Comparison of ENCODE assay signal across 8 cellular contexts in genomic region chr7:29091722-29092121, GRCh38. TPM values are rescaled to one million over a fixed set of nuclear protein-coding genes. Genes with fewer than 3 reads are reported as not detected.
DNase-seq lines count a peak whose midpoint lies in the region; ATAC-seq and TF ChIP-seq lines count a peak whose summit lies in the region.

No MANE protein-coding gene starts in this region.

- H2AFZ ChIP-seq in H9 (ENCODE audit: low read length) = no peak overlapping the region

- peaks cover 20% of the 10 kb centered on the region in 2 donors for H3K27me3 Mint-ChIP-seq in effector memory CD8-positive, alpha-beta T cell
- H3K27me3 Mint-ChIP-seq in H9 (ENCODE audit: low read depth) = no peaks in the 10 kb centered on the region; the same call in 1 of the 2 replicates

- no peak overlapping the region for H4K8ac ChIP-seq in H9 (replicated peaks; ENCODE audit: insufficient read length, low read depth, low read length)

- no peak overlapping the region for H2BK12ac ChIP-seq in H9 (ENCODE audit: insufficient read length, low read depth, low read length)

- peak overlapping the region; percentile 61 to 78 for H3K4me3 Mint-ChIP-seq in effector memory CD8-positive, alpha-beta T cell
- no peak overlapping the region for H3K4me3 Mint-ChIP-seq in H9

- no peak overlapping the region for H3K4me2 ChIP-seq in H9 (ENCODE audit: insufficient read depth, insufficient read length, low read length)

- H3K4me3 ChIP-seq in retinal pigment epithelial cell (ENCODE audit: low read length) = peak overlapping the region; percentile 28

- TF ChIP-seq CTCF in 22Rv1 (IDR thresholded peaks at IDR 0.05) (0 out of 2 replicates have a peak, but pooled peaks have one; percentile 9), retinal pigment epithelial cell (conservative IDR thresholded peaks at IDR 0.05; ENCODE audit: low read depth, low read length) (peak; percentile 17), H9 (conservative IDR thresholded peaks at IDR 0.05) (no peak; the same call in 2 of the 3 replicates)

- H3K79me2 ChIP-seq in H9 (ENCODE audit: insufficient read depth, low read length) = no peaks in the 10 kb centered on the region

- ATAC-seq in GM18861 (IDR thresholded peaks at IDR 0.05; ENCODE audit: unreplicated experiment) (peak; percentile 98), HG03571 (IDR thresholded peaks at IDR 0.05; ENCODE audit: unreplicated experiment) (peak; percentile 87)
- peak; percentile 63 for ATAC-seq in effector memory CD8-positive, alpha-beta T cell (replicated peaks)

- DNase-seq in effector memory CD8-positive, alpha-beta T cell = no peak
- DNase-seq in retinal pigment epithelial cell (ENCODE audit: low read depth) = no peak
- DNase-seq in H9 = no peak
- DNase-seq in T-helper 9 cell = no peak
- DNase-seq in CD1c-positive myeloid dendritic cell (ENCODE audit: extremely low spot score) = no peak

- H3T11ph ChIP-seq in H9 (ENCODE audit: low read length) = no peak overlapping the region

- H4K20me1 ChIP-seq in H9 (ENCODE audit: control insufficient read depth, insufficient read depth, insufficient read length) = no peaks in the 10 kb centered on the region

- no peak overlapping the region for H3K56ac ChIP-seq in H9 (ENCODE audit: insufficient read length, low read depth, low read length)

- H3K23me2 ChIP-seq in H9 (ENCODE audit: insufficient read length, low read depth, low read length, poor library complexity, severe bottlenecking) = no peaks in the 10 kb centered on the region

- H3K18ac ChIP-seq in H9 (ENCODE audit: insufficient read length, low read depth, low read length) = no peak overlapping the region

- H2BK120ac ChIP-seq in H9 (ENCODE audit: low read depth, low read length, poor library complexity, severe bottlenecking) = no peak overlapping the region

- no peaks in the 10 kb centered on the region for H3K9me3 Mint-ChIP-seq in effector memory CD8-positive, alpha-beta T cell
- H3K9me3 Mint-ChIP-seq in H9 = no peaks in the 10 kb centered on the region

- H4K91ac ChIP-seq in H9 (ENCODE audit: insufficient read length, low read depth, low read length) = no peak overlapping the region

- no peak overlapping the region for H2AK5ac ChIP-seq in H9 (ENCODE audit: insufficient read length, low read length)

- no peaks in the 10 kb centered on the region for H3K36me3 Mint-ChIP-seq in effector memory CD8-positive, alpha-beta T cell (ENCODE audit: insufficient read depth)
- H3K36me3 Mint-ChIP-seq in H9 (ENCODE audit: insufficient read depth in 1 of 3, low read depth in 3 of 3) = no peaks in the 10 kb centered on the region

- no peak overlapping the region for H2BK15ac ChIP-seq in H9 (ENCODE audit: low read depth, low read length)

- H3K27ac ChIP-seq in 22Rv1 (no peak overlapping the region), H9 (ENCODE audit: insufficient read length, low read depth, low read length) (no peak overlapping the region)

- no peak overlapping the region for H2BK20ac ChIP-seq in H9 (ENCODE audit: low read depth, low read length, poor library complexity, severe bottlenecking)

- H3K4me1 Mint-ChIP-seq in effector memory CD8-positive, alpha-beta T cell (ENCODE audit: low read depth in 2 of 2) = peaks cover 7 to 13% of the 10 kb centered on the region in 2 donors
- H3K4me1 Mint-ChIP-seq in H9 = peaks cover 12 to 20% of the 10 kb centered on the region in 2 experiments

- H3K23ac ChIP-seq in H9 (ENCODE audit: insufficient read length, low read depth, low read length) = no peak overlapping the region

- no peaks in the 10 kb centered on the region for H3K9me3 ChIP-seq in H9 (ENCODE audit: control insufficient read depth, low read depth, low read length)

- no CpG with 5 or more reads among the region's 4 CpGs for WGBS in H9 (ENCODE audit: extremely low coverage, insufficient read length, low lambda C conversion rate)

- no peaks in the 10 kb centered on the region for H3K4me1 ChIP-seq in H9 (ENCODE audit: insufficient read depth, low read length)

- H3K4ac ChIP-seq in H9 (ENCODE audit: low read depth, low read length) = no peak overlapping the region

- H3K9ac ChIP-seq in H9 (ENCODE audit: extremely low read depth, insufficient read length, low read length) = no peak overlapping the region

- H3K27ac Mint-ChIP-seq in effector memory CD8-positive, alpha-beta T cell = peak overlapping the region; percentile 67 to 96
- no peak overlapping the region; a peak in 1 of 7 replicates for H3K27ac Mint-ChIP-seq in H9

- H3K14ac ChIP-seq in H9 (ENCODE audit: insufficient read depth, low read length) = no peak overlapping the region

- H4K5ac ChIP-seq in H9 (ENCODE audit: insufficient read length, low read depth, low read length) = no peak overlapping the region

- H2BK5ac ChIP-seq in H9 (ENCODE audit: insufficient read length, low read length) = no peak overlapping the region

- no peaks in the 10 kb centered on the region for H3K79me1 ChIP-seq in H9 (ENCODE audit: insufficient read depth, low read depth, low read length, poor library complexity, severe bottlenecking)

- no peaks in the 10 kb centered on the region for H3K27me3 ChIP-seq in H9 (ENCODE audit: insufficient read depth, low read length)

RNA-seq across cellular contexts. Expression of gene CPVL, which starts 54.6 kb away (rescaled TPM):
- 26.9 and 28.0 TPM in 2 replicates for total RNA-seq in H9 (2021)

Comparison
In these comparisons a context has a peak if more than half of its experiments do, and no peak if none do; other contexts are left out.
1. H3K27ac Mint-ChIP-seq: peak in effector memory CD8-positive, alpha-beta T cell (2 of 2); none in H9 (0 of 3).
2. H3K4me3 Mint-ChIP-seq: peak in effector memory CD8-positive, alpha-beta T cell (2 of 2); none in H9 (0 of 2).
3. Peak in every context shown above with its lines, with median percentiles within 50 percentile points of each other: ATAC-seq.